In the genomic region with DNA sequence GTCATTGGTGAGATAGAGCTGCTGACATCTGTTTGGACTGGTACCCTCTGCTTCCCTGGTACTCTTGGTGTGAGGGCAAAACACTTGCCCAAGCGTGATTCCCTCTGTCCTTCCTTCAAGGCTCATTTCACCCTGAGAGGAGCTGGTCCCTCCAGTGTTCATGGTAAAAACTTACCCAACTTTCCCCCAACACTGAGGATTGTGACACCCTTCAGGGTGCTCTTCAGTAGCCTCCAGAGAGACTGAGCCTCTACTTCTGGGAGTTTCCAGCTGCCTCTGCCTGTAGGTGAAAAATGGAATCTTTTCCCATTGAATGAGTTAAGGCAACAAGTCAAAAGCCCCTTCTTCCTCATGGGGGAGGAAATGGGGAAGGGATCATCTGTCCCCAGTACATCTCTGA, we compare ENCODE assay signal across 36 cellular contexts. TPM values are rescaled to one million over a fixed set of nuclear protein-coding genes. Genes with fewer than 3 reads are reported as not detected.
"Had no signal": no experiment of that assay in that cellular context is flagged by ENCODE, and none has a peak within 500 bp of the region (broad histone marks: within the 10 kb centered on the region; RNA-seq: fewer than 3 reads in every experiment).

No MANE protein-coding gene starts in this region.

- H3K36me3 ChIP-seq: MG63 had no signal

- DNase-seq: Karpas-422, Kasumi-1, MG63, MM.1S, MV-4-11, NCI-H1048, NCI-H1092, NCI-H1092 treated with DMSO at 0.1 percent for 48 hours, NCI-H1105, NCI-H1105 treated with DMSO at 0.1 percent for 48 hours, NCI-H1417, NCI-H1417 treated with DMSO at 0.1 percent for 48 hours, NCI-H1436, NCI-H1436 treated with DMSO at 0.1 percent for 48 hours, NCI-H146, NCI-H1694, NCI-H1694 treated with DMSO at 0.1 percent for 48 hours, NCI-H187, NCI-H187 treated with DMSO at 0.1 percent for 48 hours, NCI-H1930, NCI-H2029, NCI-H2029 treated with DMSO at 0.1 percent for 48 hours, NCI-H2081, NCI-H2081 treated with DMSO at 0.1 percent for 48 hours, NCI-H2107, NCI-H2171, NCI-H2171 treated with DMSO at 0.1 percent for 48 hours, NCI-H2227 treated with DMSO at 0.1 percent for 48 hours, NCI-H226, NCI-H345, NCI-H446, NCI-H446 treated with DMSO at 0.1 percent for 48 hours, NCI-H510A, NCI-H510A treated with DMSO at 0.1 percent for 48 hours had no signal

- H3K4me3 ChIP-seq: MG63 had no signal

- H3K9me3 ChIP-seq: MG63 had no signal

RNA-seq across cellular contexts. Expression of a gene that starts 9.6 kb away (rescaled TPM):
- total RNA-seq: MCF 10A, NCI-H460 had no signal
